ENCODE assay signal across 3 cellular contexts in genomic region chr5:843926-844325, GRCh38. TPM values are rescaled to one million over a fixed set of nuclear protein-coding genes. Genes with fewer than 3 reads are reported as not detected.
"Had no signal": no experiment of that assay in that cellular context is flagged by ENCODE, and none has a peak within 500 bp of the region (broad histone marks: within the 10 kb centered on the region; RNA-seq: fewer than 3 reads in every experiment).

No MANE protein-coding gene starts in this region.

RNA-seq across cellular contexts. Expression of gene ZDHHC11B, which starts 59.4 kb away (rescaled TPM):
- total RNA-seq: endothelial cell of umbilical vein, foreskin keratinocyte, lung microvascular endothelial cell had no signal
